10 cellular contexts compared by ENCODE assay signal in genomic region chr6:20483902-20484497, GRCh38. TPM values are rescaled to one million over a fixed set of nuclear protein-coding genes. Genes with fewer than 3 reads are reported as not detected.
A peak's percentile ranks its signal among the peaks of the same experiment; 100 is the strongest.
DNase-seq lines count a peak whose midpoint lies in the region; TF ChIP-seq lines count a peak whose summit lies in the region.
"Had no signal": no experiment of that assay in that cellular context is flagged by ENCODE, and none has a peak within 500 bp of the region (broad histone marks: within the 10 kb centered on the region; RNA-seq: fewer than 3 reads in every experiment).

No MANE protein-coding gene starts in this region.

- H3K36me3 ChIP-seq in H7 (replicated peaks; ENCODE audit: control insufficient read depth, insufficient read depth, low read length): peaks cover 21% of the 10 kb centered on the region

- intact Hi-C loops in dorsolateral prefrontal cortex (cut with DNase I): no loop called here

- no peak for TF ChIP-seq CTCF in choroid plexus epithelial cell (conservative IDR thresholded peaks at IDR 0.05; ENCODE audit: low read depth, low read length)
- TF ChIP-seq CTCF in dorsolateral prefrontal cortex (IDR thresholded peaks at IDR 0.05 in 54 of 56, conservative IDR thresholded peaks at IDR 0.05 in 2 of 56; ENCODE audit: low read depth in 1 of 56, partially characterized antibody in 56 of 56): no peak

- peak overlapping the region in 13 of 59 donors; percentile 5 to 69 (median 47) for H3K27ac ChIP-seq in dorsolateral prefrontal cortex
- H3K27ac ChIP-seq: Peyer's patch had no signal

- H3K27me3 ChIP-seq in H7 (ENCODE audit: control insufficient read depth, insufficient read depth, low read length): no peaks in the 10 kb centered on the region
- H3K27me3 ChIP-seq in dorsolateral prefrontal cortex: no peaks in the 10 kb centered on the region
- H3K27me3 ChIP-seq: Peyer's patch had no signal

- DNase-seq in H7 (peak; percentile 53), NCI-H1417 treated with DMSO at 0.1 percent for 48 hours (lab: John Stamatoyannopoulos, UW) (peak; percentile 14), choroid plexus epithelial cell (ENCODE audit: low read depth) (peak; percentile 65), retina (peak; percentile 6), dorsolateral prefrontal cortex (no peak), NCI-H2107 treated with DMSO at 0.1 percent for 48 hours (lab: John Stamatoyannopoulos, UW; ENCODE audit: unreplicated experiment) (no peak), NCI-H1694 (lab: John Stamatoyannopoulos, UW) (no peak)
- DNase-seq: mucosa of descending colon, Peyer's patch had no signal

- no peak overlapping the region for H3K4me3 ChIP-seq in H7 (ENCODE audit: insufficient read depth, low read depth, low read length)
- no peak overlapping the region for H3K4me3 ChIP-seq in choroid plexus epithelial cell (ENCODE audit: low read depth, low read length)
- H3K4me3 ChIP-seq in dorsolateral prefrontal cortex: no peak overlapping the region
- H3K4me3 ChIP-seq: HAP-1, mucosa of descending colon, Peyer's patch had no signal

RNA-seq across cellular contexts. Expression of gene CDKAL1, which starts 50.3 kb away (rescaled TPM):
- 24.4 and 27.5 TPM in 2 replicates for total RNA-seq in H7 (2014; rRNA removed; shearing (Covaris generic))
- total RNA-seq in dorsolateral prefrontal cortex: 10 to 100 TPM; 11.4 to 19.5 (median 15.0) TPM

Comparison
In these comparisons a context has a peak if more than half of its experiments do, and no peak if none do; other contexts are left out.
1. DNase-seq: peak in H7 (single experiment), NCI-H1417 treated with DMSO at 0.1 percent for 48 hours (single experiment), choroid plexus epithelial cell (single experiment) and retina (single experiment); none in dorsolateral prefrontal cortex (0 of 10), NCI-H2107 treated with DMSO at 0.1 percent for 48 hours (single experiment) and NCI-H1694 (single experiment).